In genomic region chr14:104398656-104399055, GRCh38 we compare ENCODE assay signal across 20 cellular contexts.
"Had no signal": no experiment of that assay in that cellular context is flagged by ENCODE, and none has a peak within 500 bp of the region (broad histone marks: within the 10 kb centered on the region; RNA-seq: fewer than 3 reads in every experiment).

No MANE protein-coding gene starts in this region.

- H3K36me3 ChIP-seq: heart left ventricle, neural progenitor cell, sigmoid colon, transverse colon had no signal

- H3K27ac Mint-ChIP-seq: activated naive CD4-positive, alpha-beta T cell treated with anti-CD3 and anti-CD28 coated beads for 36 hours; endodermal cell; memory B cell; neural progenitor cell; progenitor cell of endocrine pancreas; stimulated activated naive B cell treated with anti-CD40 and anti-IgM and Interleukin-4, amounts not matched to agents 10 μg/mL and 1 μg/mL and 100 μg/mL, for 72 hours had no signal

- DNase-seq: activated CD4-positive, alpha-beta T cell treated with anti-CD3 and anti-CD28 coated beads for 4 hours; activated CD4-positive, CD25-positive, alpha-beta regulatory T cell; activated naive CD4-positive, alpha-beta T cell treated with anti-CD3 and anti-CD28 coated beads for 36 hours; activated T-cell treated with anti-CD3 and anti-CD28 coated beads, Interleukin-2, amount 50 U/mL, for 1 hour; amygdala; cerebellar nuclear complex; endodermal cell; left cardiac atrium; retina; sigmoid colon; stimulated activated CD4-positive, alpha-beta T cell treated with anti-CD3 and anti-CD28 coated beads, Interleukin-15, amount 100 ng/mL, for 24 hours; stimulated activated naive B cell treated with anti-CD40 and anti-IgM and Interleukin-4, amounts not matched to agents 10 μg/mL and 1 μg/mL and 100 μg/mL, for 72 hours; transverse colon had no signal

- H3K4me3 ChIP-seq: coronary artery, heart left ventricle, neural progenitor cell, sigmoid colon, smooth muscle cell, transverse colon had no signal

- H3K27me3 ChIP-seq: heart left ventricle, neural progenitor cell, transverse colon had no signal

- H3K27ac ChIP-seq: coronary artery, epithelial cell of prostate, heart left ventricle, neural progenitor cell, sigmoid colon, transverse colon had no signal

- ATAC-seq: heart left ventricle; left cardiac atrium; stimulated activated naive B cell treated with anti-CD40 and anti-IgM and Interleukin-4, amounts not matched to agents 10 μg/mL and 1 μg/mL and 100 μg/mL, for 72 hours had no signal

- H3K4me1 ChIP-seq: neural progenitor cell, sigmoid colon, transverse colon had no signal

- H3K36me3 Mint-ChIP-seq: neural progenitor cell had no signal

- H3K4me3 Mint-ChIP-seq: activated naive CD4-positive, alpha-beta T cell treated with anti-CD3 and anti-CD28 coated beads for 36 hours; endodermal cell; memory B cell; neural progenitor cell; stimulated activated naive B cell treated with anti-CD40 and anti-IgM and Interleukin-4, amounts not matched to agents 10 μg/mL and 1 μg/mL and 100 μg/mL, for 72 hours had no signal
